In the genomic region with DNA sequence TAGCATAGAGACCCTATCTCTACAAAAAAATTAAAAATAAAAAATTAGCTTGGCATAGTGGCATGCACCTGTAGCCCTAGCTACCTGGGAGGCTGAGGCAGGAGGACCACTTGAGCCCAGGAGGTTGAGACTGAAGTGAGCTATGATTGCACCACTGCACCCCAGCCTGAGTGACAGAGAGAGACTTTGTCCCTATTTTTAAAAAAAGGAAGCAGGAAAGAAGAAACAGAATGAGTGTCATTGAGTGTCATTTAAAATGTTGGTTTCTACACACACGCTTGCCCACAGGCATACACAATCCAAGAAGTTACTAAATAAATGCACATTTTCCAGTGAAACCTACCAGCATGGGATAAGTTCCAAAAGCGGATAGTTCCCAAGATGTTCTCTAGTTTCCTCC, we compare ENCODE assay signal across 14 cellular contexts. TPM values are rescaled to one million over a fixed set of nuclear protein-coding genes. Genes with fewer than 3 reads are reported as not detected.
A peak's percentile ranks its signal among the peaks of the same experiment; 100 is the strongest.
DNase-seq lines count a peak whose midpoint lies in the region; ATAC-seq and TF ChIP-seq lines count a peak whose summit lies in the region.
"Had no signal": no experiment of that assay in that cellular context is flagged by ENCODE, and none has a peak within 500 bp of the region (broad histone marks: within the 10 kb centered on the region; RNA-seq: fewer than 3 reads in every experiment).

No MANE protein-coding gene starts in this region.

- H3K4me3 ChIP-seq in DOHH2 (ENCODE audit: low read length) (no peak overlapping the region), gastrocnemius medialis (no peak overlapping the region)
- H3K4me3 ChIP-seq: K562 had no signal

- peaks cover 8% of the 10 kb centered on the region for H3F3A ChIP-seq in DOHH2 (ENCODE audit: control insufficient read depth, insufficient read depth)

- no peaks in the 10 kb centered on the region for H3K79me2 ChIP-seq in DOHH2 (ENCODE audit: control insufficient read depth, low read length)

- H4K20me1 ChIP-seq in DOHH2 (ENCODE audit: control insufficient read depth, insufficient read depth, low read depth, low read length): no peaks in the 10 kb centered on the region

- TF ChIP-seq CTCF in DOHH2 (IDR thresholded peaks at IDR 0.05; ENCODE audit: low read depth, low read length, poor library complexity, severe bottlenecking): no peak
- no peak for TF ChIP-seq CTCF in gastrocnemius medialis (IDR thresholded peaks at IDR 0.05 in 4 of 5, conservative IDR thresholded peaks at IDR 0.05 in 1 of 5)

- H3K9me3 ChIP-seq in DOHH2 (ENCODE audit: control insufficient read depth, insufficient read depth, low read length) (no peaks in the 10 kb centered on the region), gastrocnemius medialis (no peaks in the 10 kb centered on the region)

- H3K27ac ChIP-seq in DOHH2 (ENCODE audit: low read depth, low read length) (no peak overlapping the region), gastrocnemius medialis (peak overlapping the region; percentile 71 to 92 (median 88))
- H3K27ac ChIP-seq: epithelial cell of prostate had no signal

- ATAC-seq in gastrocnemius medialis (no peak), HG03139 (IDR thresholded peaks at IDR 0.05; ENCODE audit: unreplicated experiment) (no peak), GM19452 (IDR thresholded peaks at IDR 0.05; ENCODE audit: unreplicated experiment) (no peak)

- H3K36me3 ChIP-seq in DOHH2 (ENCODE audit: control insufficient read depth, low read length) (no peaks in the 10 kb centered on the region; the same call in 1 of the 2 replicates), gastrocnemius medialis (no peaks in the 10 kb centered on the region)

- no peaks in the 10 kb centered on the region for H3K9me2 ChIP-seq in DOHH2 (replicated peaks; ENCODE audit: control insufficient read depth, low read length)

- in situ Hi-C loops in gastrocnemius medialis (cut with MboI; ENCODE audit: low sequenced_read_pairs in 4 of 4): loop anchor here in 2 of 4 donors (25.0 kb wide), 2 partner anchors 255 to 595 kb away; partner anchors contain the start of gene DYNLL2 (in 1 of the 2)

- intact Hi-C loops in gastrocnemius medialis (cut with DNase I; ENCODE audit: low total_unique reads): loop anchor here (2.0 to 5.0 kb wide), 4 partner anchors 49 to 725 kb away; no protein-coding TSS in a partner anchor

- no peak for TF ChIP-seq POLR2A in gastrocnemius medialis (IDR thresholded peaks at IDR 0.05)

- peak overlapping the region; percentile 45 for H3K4me2 ChIP-seq in DOHH2 (ENCODE audit: low read length)

- H3K27me3 ChIP-seq in DOHH2 (ENCODE audit: control insufficient read depth, low read length) (no peaks in the 10 kb centered on the region), gastrocnemius medialis (no peaks in the 10 kb centered on the region)

- peaks cover 11% of the 10 kb centered on the region for H3K4me1 ChIP-seq in DOHH2 (ENCODE audit: control insufficient read depth, low read length)
- H3K4me1 ChIP-seq in gastrocnemius medialis: peaks cover 28 to 41% of the 10 kb centered on the region in 2 donors

- peak; percentile 51 to 93 for DNase-seq in NOMO-1 (lab: John Stamatoyannopoulos, UW; ENCODE audit: unreplicated experiment in 2 of 2)
- DNase-seq in fibroblast of peridontal ligament (ENCODE audit: extremely low read depth): peak; percentile 16
- DNase-seq in gastrocnemius medialis: no peak
- no peak for DNase-seq in activated CD4-positive, alpha-beta T cell treated with anti-CD3 and anti-CD28 coated beads for 4 hours
- no peak for DNase-seq in epidermal melanocyte (ENCODE audit: insufficient read length, low spot score)
- DNase-seq: activated T-cell treated with anti-CD3 and anti-CD28 coated beads, Interleukin-2, amount 50 U/mL, for 48 hours; left colon; NCI-H510A; T-helper 1 cell had no signal

RNA-seq across cellular contexts. Expression of gene MRPS23, which starts 17.5 kb away (rescaled TPM):
- total RNA-seq in gastrocnemius medialis: 10 to 100 TPM; 24.3 to 47.2 (median 35.5) TPM

Comparison
In these comparisons a context has a peak if more than half of its experiments do, and no peak if none do; other contexts are left out.
1. DNase-seq: peak in NOMO-1 (2 of 2) and fibroblast of peridontal ligament (single experiment); none in gastrocnemius medialis (0 of 2), activated CD4-positive, alpha-beta T cell treated with anti-CD3 and anti-CD28 coated beads for 4 hours (0 of 2) and epidermal melanocyte (single experiment).